Comparison of ENCODE assay signal across 29 cellular contexts in genomic region chr1:100347009-100347966, GRCh38.
DNase-seq lines count a peak whose midpoint lies in the region; ATAC-seq lines count a peak whose summit lies in the region.
"Had no signal": no experiment of that assay in that cellular context is flagged by ENCODE, and none has a peak within 500 bp of the region (broad histone marks: within the 10 kb centered on the region; RNA-seq: fewer than 3 reads in every experiment).

No MANE protein-coding gene starts in this region.

- ATAC-seq in HG03520 (IDR thresholded peaks at IDR 0.05; ENCODE audit: unreplicated experiment): no peak
- ATAC-seq: activated CD8-positive, alpha-beta T cell treated with anti-CD3 and anti-CD28 coated beads, Interleukin-2, amount 10 ng/mL, durations not matched to agents 7 days and 5 days; heart left ventricle; left ventricle myocardium superior; PC-3; psoas muscle; stimulated activated naive CD8-positive, alpha-beta T cell treated with anti-CD3 and anti-CD28 coated beads, Interleukin-15, Interleukin-2, amounts not matched to agents 100 U/mL and 50 U/mL, for 24 hours had no signal

- DNase-seq in EL (peak; percentile 40), MV-4-11 (lab: John Stamatoyannopoulos, UW) (peak; percentile 64), astrocyte of the hippocampus (ENCODE audit: low read depth, low spot score) (peak; percentile 18), hepatic stellate cell (ENCODE audit: low spot score) (peak; percentile 58), RKO (ENCODE audit: low spot score) (no peak), cerebellar cortex (ENCODE audit: low spot score) (no peak)
- no peak for DNase-seq in stimulated activated CD4-positive, alpha-beta T cell treated with anti-CD3 and anti-CD28 coated beads, Interleukin-1b, Interleukin-23, amount 100 ng/mL, for 48 hours
- DNase-seq: activated CD8-positive, alpha-beta T cell treated with anti-CD3 and anti-CD28 coated beads, Interleukin-2, amount 10 ng/mL, durations not matched to agents 7 days and 5 days; activated naive CD4-positive, alpha-beta T cell treated with Interleukin-2 at 50 U/mL for 16 hours; activated T-cell treated with anti-CD3 and anti-CD28 coated beads, Interleukin-2, amount 50 U/mL, for 24 hours; aorta; CD4-positive, alpha-beta memory T cell; colonic mucosa; GOT3; heart left ventricle; Karpas-422; left ventricle myocardium superior; NCI-H1436; NCI-H2171 treated with DMSO at 0.1 percent for 48 hours; NCI-H69; PC-3; psoas muscle; SJCRH30; small intestine; stimulated activated CD4-positive, alpha-beta T cell treated with anti-CD3 and anti-CD28 coated beads, Interleukin-4, amount 100 ng/mL, for 1 hour; stimulated activated naive CD8-positive, alpha-beta T cell treated with anti-CD3 and anti-CD28 coated beads, Interleukin-15, Interleukin-2, amounts not matched to agents 100 U/mL and 50 U/mL, for 24 hours; T-helper 2 cell; tibial artery had no signal

Comparison
In these comparisons a context has a peak if more than half of its experiments do, and no peak if none do; other contexts are left out.
1. DNase-seq: peak in EL (single experiment), MV-4-11 (single experiment), astrocyte of the hippocampus (single experiment) and hepatic stellate cell (single experiment); none in RKO (single experiment), stimulated activated CD4-positive, alpha-beta T cell treated with anti-CD3 and anti-CD28 coated beads, Interleukin-1b, Interleukin-23, amount 100 ng/mL, for 48 hours (single experiment) and cerebellar cortex (single experiment).